Comparison of ENCODE assay signal across 1 cellular context in genomic region chr7:158239290-158239981, GRCh38.
TF ChIP-seq lines count a peak whose summit lies in the region.

No MANE protein-coding gene starts in this region.

TF ChIP-seq in H1, 55 proteins besides CTCF, POLR2A, EP300 and RAD21 (continued from another document):
- no peak for TF ChIP-seq SIN3A (conservative IDR thresholded peaks at IDR 0.05 in 1 of 2, IDR thresholded peaks at IDR 0.05 in 1 of 2; ENCODE audit: low read depth in 1 of 2, low read length in 2 of 2)
